ENCODE assay signal across 8 cellular contexts in the genomic region with DNA sequence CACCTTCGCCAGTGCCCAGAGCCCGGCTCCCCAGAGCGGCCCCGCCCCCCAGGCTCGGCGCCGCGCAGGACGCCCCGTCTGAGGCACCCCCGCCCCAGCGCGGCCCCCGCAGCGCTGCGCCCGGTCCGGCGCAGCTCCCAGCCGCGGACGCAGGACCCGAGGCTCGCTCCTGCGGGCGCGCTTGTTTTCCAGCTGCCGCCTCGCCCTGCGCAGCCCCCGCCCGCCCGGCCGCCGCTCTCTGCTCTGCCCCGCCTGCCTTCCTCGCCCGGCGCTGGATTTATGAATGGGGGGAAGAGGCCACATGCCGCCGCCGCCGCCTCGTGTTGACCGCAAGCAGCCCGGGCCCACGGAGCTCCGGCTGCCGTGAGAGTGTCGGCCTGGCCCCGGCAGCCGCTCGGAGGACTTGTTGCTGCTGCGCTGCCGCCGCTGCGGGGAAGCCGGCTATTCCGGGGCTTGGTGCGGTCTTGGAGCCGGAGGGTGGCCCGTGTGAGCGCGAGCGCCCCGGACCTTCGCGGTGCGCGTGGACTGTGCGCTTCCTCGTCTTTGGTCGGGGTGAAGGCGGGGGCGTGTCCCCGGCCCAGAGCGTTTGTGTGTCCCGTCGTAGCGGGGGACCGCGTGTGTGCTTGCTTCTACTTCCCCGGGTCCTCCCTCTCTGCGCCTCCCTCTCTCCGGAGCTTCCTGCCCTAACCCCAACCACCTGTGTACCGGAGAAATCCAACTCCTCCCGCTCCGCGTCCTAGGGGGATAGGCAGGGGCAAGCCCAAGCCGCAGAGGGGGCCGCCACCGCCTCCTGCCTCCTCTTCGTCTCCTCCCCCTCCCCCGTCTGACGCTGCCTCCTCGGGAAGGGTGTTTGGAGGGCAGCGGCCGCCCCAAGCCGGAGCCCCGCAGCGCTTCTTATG. TPM values are rescaled to one million over a fixed set of nuclear protein-coding genes. Genes with fewer than 3 reads are reported as not detected.
DNase-seq lines count a peak whose midpoint lies in the region; ATAC-seq and TF ChIP-seq lines count a peak whose summit lies in the region.

No MANE protein-coding gene starts in this region.

- POLR2A ChIA-PET in HEK293T (lab: Yijun Ruan, JAX): interaction anchor here (0.8 to 4.4 kb wide), 5 partner anchors 31 to 127 kb away, joined by 3 to 35 read pairs (median 4); partner anchors contain the start of gene RBM15
- POLR2A ChIA-PET in activated CD4-positive, alpha-beta T cell treated with anti-CD3 and anti-CD28 coated beads for 36 hours (lab: Charles Lee): interaction anchor here (0.6 to 2.6 kb wide), 2 partner anchors 128 to 1109 kb away, joined by 11 to 12 read pairs; partner anchors contain the start of gene RBM15

- H3K27ac ChIP-seq in lung (ENCODE audit: low read depth in 1 of 2, low read length in 1 of 2): peak overlapping the region; percentile 55 to 60

- no peaks in the 10 kb centered on the region for H3K9me3 ChIP-seq in lung (ENCODE audit: control insufficient read depth in 2 of 2, insufficient read depth in 1 of 2, low read length in 1 of 2)

- H3K9me3 Mint-ChIP-seq in activated CD4-positive, alpha-beta T cell treated with anti-CD3 and anti-CD28 coated beads for 36 hours (ENCODE audit: low read depth): no peaks in the 10 kb centered on the region

- CTCF ChIA-PET in HEK293T (lab: Yijun Ruan, JAX): interaction anchor here (1.8 to 13.6 kb wide), 2 partner anchors 104 to 285 kb away, joined by 4 to 382 read pairs; no protein-coding TSS in a partner anchor
- CTCF ChIA-PET in activated CD4-positive, alpha-beta T cell treated with anti-CD3 and anti-CD28 coated beads for 36 hours (lab: Charles Lee): interaction anchor here (0.5 to 6.5 kb wide), 5 partner anchors 102 to 250 kb away, joined by 3 to 137 read pairs (median 4); partner anchors contain the start of genes AHCYL1 and RBM15

- intact Hi-C loops in activated CD4-positive, alpha-beta T cell treated with anti-CD3 and anti-CD28 coated beads for 36 hours (cut with DNase I, micrococcal nuclease): loop anchor here (1.0 to 10.0 kb wide), 9 partner anchors 25 to 1006 kb away; partner anchors contain the start of genes KCNA3 (in 1 of the 2), LAMTOR5 (in 1 of the 2) and RBM15 (in 1 of the 2)

- H3K4me3 Mint-ChIP-seq in activated CD4-positive, alpha-beta T cell treated with anti-CD3 and anti-CD28 coated beads for 36 hours: peak overlapping the region; percentile 82

- peaks cover 0 to 12% of the 10 kb centered on the region in 2 donors for H3K4me1 ChIP-seq in lung (ENCODE audit: control insufficient read depth in 2 of 2, insufficient read depth in 2 of 2, low read length in 2 of 2)

- H3K27me3 ChIP-seq in lung (ENCODE audit: control insufficient read depth, insufficient read depth): no peaks in the 10 kb centered on the region

- TF ChIP-seq CTCF in lung (IDR thresholded peaks at IDR 0.05; ENCODE audit: control extremely low read depth, extremely low read depth): no peak

- ATAC-seq in activated CD4-positive, alpha-beta T cell treated with anti-CD3 and anti-CD28 coated beads for 36 hours: peak; percentile 2
- ATAC-seq in lung (ENCODE audit: insufficient read depth, low FRiP score): peak; percentile 15

- in situ Hi-C loops in G401 (cut with HindIII; ENCODE audit: low sequenced_read_pairs): no loop called here

- H3K36me3 Mint-ChIP-seq in activated CD4-positive, alpha-beta T cell treated with anti-CD3 and anti-CD28 coated beads for 36 hours (ENCODE audit: low read depth): no peaks in the 10 kb centered on the region

- DNase-seq in G401 (ENCODE audit: low spot score) (peak; percentile 59), HEK293T (ENCODE audit: extremely low spot score) (peak; percentile 66), NCI-H1694 treated with DMSO at 0.1 percent for 48 hours (lab: John Stamatoyannopoulos, UW) (peak; percentile 38), dedifferentiated amniotic fluid mesenchymal stem cell (ENCODE audit: extremely low spot score) (peak; percentile 14), lung (ENCODE audit: low spot score) (peak; percentile 35), HCEC 1CT (no peak)
- DNase-seq in activated CD4-positive, alpha-beta T cell treated with anti-CD3 and anti-CD28 coated beads for 36 hours: peak; percentile 69
- DNase-seq in stimulated activated CD8-positive, alpha-beta memory T cell treated with anti-CD3 and anti-CD28 coated beads, Interleukin-15, amount 100 ng/mL, for 48 hours (ENCODE audit: low read depth in 2 of 2): peak; percentile 27 to 43

- no peaks in the 10 kb centered on the region for H3K27me3 Mint-ChIP-seq in activated CD4-positive, alpha-beta T cell treated with anti-CD3 and anti-CD28 coated beads for 36 hours

- H3K27ac Mint-ChIP-seq in activated CD4-positive, alpha-beta T cell treated with anti-CD3 and anti-CD28 coated beads for 36 hours: peak overlapping the region; percentile 81

- H3K36me3 ChIP-seq in lung (ENCODE audit: control insufficient read depth in 2 of 2, insufficient read depth in 2 of 2, low read length in 2 of 2): no peaks in the 10 kb centered on the region

- peak overlapping the region; percentile 70 for H3K4me3 ChIP-seq in lung

- 0 to 1% methylated on average over 75 to 101 of the region's 101 CpGs for WGBS in lung, 2 donors

- peaks cover 58% of the 10 kb centered on the region for H3K4me1 Mint-ChIP-seq in activated CD4-positive, alpha-beta T cell treated with anti-CD3 and anti-CD28 coated beads for 36 hours

TF ChIP-seq in HEK293T, 16 proteins besides CTCF, POLR2A, EP300 and RAD21:
- TF ChIP-seq, protein P1, sequence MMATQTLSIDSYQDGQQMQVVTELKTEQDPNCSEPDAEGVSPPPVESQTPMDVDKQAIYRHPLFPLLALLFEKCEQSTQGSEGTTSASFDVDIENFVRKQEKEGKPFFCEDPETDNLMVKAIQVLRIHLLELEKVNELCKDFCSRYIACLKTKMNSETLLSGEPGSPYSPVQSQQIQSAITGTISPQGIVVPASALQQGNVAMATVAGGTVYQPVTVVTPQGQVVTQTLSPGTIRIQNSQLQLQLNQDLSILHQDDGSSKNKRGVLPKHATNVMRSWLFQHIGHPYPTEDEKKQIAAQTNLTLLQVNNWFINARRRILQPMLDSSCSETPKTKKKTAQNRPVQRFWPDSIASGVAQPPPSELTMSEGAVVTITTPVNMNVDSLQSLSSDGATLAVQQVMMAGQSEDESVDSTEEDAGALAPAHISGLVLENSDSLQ (IDR thresholded peaks at IDR 0.05): no peak
- peak; percentile 91 for TF ChIP-seq L3MBTL2 (conservative IDR thresholded peaks at IDR 0.05)

RNA-seq across cellular contexts. Expression of gene KCNC4, which starts 0.7 kb away (rescaled TPM):
- total RNA-seq in G401 (2014; rRNA removed; shearing (Covaris generic)): 4.8 and 5.9 TPM in 2 replicates
- total RNA-seq in activated CD4-positive, alpha-beta T cell treated with anti-CD3 and anti-CD28 coated beads for 36 hours: 10 to 100 TPM; 13.9 to 14.3 TPM
- 1 to 10 TPM; 3.8 to 9.2 TPM for total RNA-seq in lung
- 1 to 10 TPM; 3.1 to 3.2 TPM for polyA plus RNA-seq in lung
